8 cellular contexts compared by ENCODE assay signal in genomic region chr11:83862033-83862432, GRCh38.
"Had no signal": no experiment of that assay in that cellular context is flagged by ENCODE, and none has a peak within 500 bp of the region (broad histone marks: within the 10 kb centered on the region; RNA-seq: fewer than 3 reads in every experiment).

No MANE protein-coding gene starts in this region.

- DNase-seq: GDM1, GF-D8 had no signal

- H3K4me3 ChIP-seq: GM12878 had no signal

- ATAC-seq: GM12878 had no signal

- FAIRE-seq: G401.6, GM12878, GM12891, GM12892, GM18507, GM19239 had no signal
